ENCODE assay signal across 1 cellular context in the genomic region with DNA sequence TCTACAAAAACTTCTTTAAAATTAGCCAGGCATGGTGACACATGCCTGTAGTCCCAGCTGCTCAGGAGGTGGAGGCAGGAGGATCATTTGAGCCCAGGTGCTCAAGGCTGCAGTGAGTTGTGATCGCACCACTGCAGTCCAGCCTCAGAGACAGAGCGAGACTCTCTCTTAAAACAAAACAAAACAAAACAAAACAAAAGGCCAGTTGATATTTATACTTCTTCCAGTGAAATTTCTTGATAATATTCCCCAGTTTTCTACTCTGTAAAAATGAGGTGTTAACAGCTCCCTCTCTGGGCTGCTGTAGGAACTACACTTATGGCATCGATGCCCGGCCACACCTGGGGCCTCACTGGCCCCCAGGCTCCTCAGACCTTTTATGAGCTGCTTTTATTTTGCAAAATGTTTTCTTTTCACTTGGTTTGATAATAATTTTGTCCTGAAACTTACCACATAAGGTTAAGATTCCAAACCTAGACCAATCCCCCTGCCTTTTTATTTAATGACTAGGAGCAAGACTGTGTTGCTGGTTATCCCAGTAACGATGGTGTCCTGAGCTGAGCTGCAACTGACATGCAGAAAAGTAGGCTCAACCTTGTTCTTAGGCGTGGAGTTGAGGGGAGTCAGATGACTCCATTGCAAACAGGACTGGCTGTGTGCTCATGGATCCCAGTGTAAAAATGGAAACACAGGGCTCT.
TF ChIP-seq lines count a peak whose summit lies in the region.

No MANE protein-coding gene starts in this region.

TF ChIP-seq in K562, 482 proteins besides CTCF, POLR2A, EP300 and RAD21:
- TF ChIP-seq TCF7L2 (IDR thresholded peaks at IDR 0.05; ENCODE audit: low read depth, low read length) (no peak), HMG20B (CRISPR knock-in tag; IDR thresholded peaks at IDR 0.05) (no peak), IRF2 (CRISPR knock-in tag; IDR thresholded peaks at IDR 0.05) (no peak), TCF3 (CRISPR knock-in tag; IDR thresholded peaks at IDR 0.05) (no peak), ATF1 (CRISPR knock-in tag; IDR thresholded peaks at IDR 0.05) (no peak), ATF1 (tag; IDR thresholded peaks at IDR 0.05) (0 out of 2 replicates have a peak, but pooled peaks have one; percentile 9), HNRNPUL1 (IDR thresholded peaks at IDR 0.05; ENCODE audit: low read length) (no peak), POLR2H (tag; IDR thresholded peaks at IDR 0.05; ENCODE audit: low read depth) (no peak), ZNF124 (CRISPR knock-in tag; IDR thresholded peaks at IDR 0.05) (no peak), LCOR (CRISPR knock-in tag; IDR thresholded peaks at IDR 0.05) (no peak), XRCC5 (IDR thresholded peaks at IDR 0.05; ENCODE audit: low read depth, low read length) (no peak), C11orf30 (IDR thresholded peaks at IDR 0.05; ENCODE audit: low read depth) (no peak), SAP30 (IDR thresholded peaks at IDR 0.05; ENCODE audit: borderline replicate concordance, insufficient read depth, low read depth, low read length, poor library complexity, severe bottlenecking) (no peak), TEAD2 (tag; IDR thresholded peaks at IDR 0.05) (no peak), ZNF561 (CRISPR knock-in tag; conservative IDR thresholded peaks at IDR 0.05) (no peak), SMC3 (conservative IDR thresholded peaks at IDR 0.05; ENCODE audit: insufficient read depth, low read depth, low read length) (0 out of 2 replicates have a peak, but pooled peaks have one; percentile 37), SUPT5H (IDR thresholded peaks at IDR 0.05) (no peak), NR0B1 (IDR thresholded peaks at IDR 0.05; ENCODE audit: partially characterized antibody) (no peak), KLF16 (IDR thresholded peaks at IDR 0.05) (0 out of 2 replicates have a peak, but pooled peaks have one; percentile 35)
- TF ChIP-seq, protein P1, sequence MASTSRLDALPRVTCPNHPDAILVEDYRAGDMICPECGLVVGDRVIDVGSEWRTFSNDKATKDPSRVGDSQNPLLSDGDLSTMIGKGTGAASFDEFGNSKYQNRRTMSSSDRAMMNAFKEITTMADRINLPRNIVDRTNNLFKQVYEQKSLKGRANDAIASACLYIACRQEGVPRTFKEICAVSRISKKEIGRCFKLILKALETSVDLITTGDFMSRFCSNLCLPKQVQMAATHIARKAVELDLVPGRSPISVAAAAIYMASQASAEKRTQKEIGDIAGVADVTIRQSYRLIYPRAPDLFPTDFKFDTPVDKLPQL (IDR thresholded peaks at IDR 0.05; ENCODE audit: extremely low read depth, insufficient read length), result no peak
- TF ChIP-seq, protein P2, sequence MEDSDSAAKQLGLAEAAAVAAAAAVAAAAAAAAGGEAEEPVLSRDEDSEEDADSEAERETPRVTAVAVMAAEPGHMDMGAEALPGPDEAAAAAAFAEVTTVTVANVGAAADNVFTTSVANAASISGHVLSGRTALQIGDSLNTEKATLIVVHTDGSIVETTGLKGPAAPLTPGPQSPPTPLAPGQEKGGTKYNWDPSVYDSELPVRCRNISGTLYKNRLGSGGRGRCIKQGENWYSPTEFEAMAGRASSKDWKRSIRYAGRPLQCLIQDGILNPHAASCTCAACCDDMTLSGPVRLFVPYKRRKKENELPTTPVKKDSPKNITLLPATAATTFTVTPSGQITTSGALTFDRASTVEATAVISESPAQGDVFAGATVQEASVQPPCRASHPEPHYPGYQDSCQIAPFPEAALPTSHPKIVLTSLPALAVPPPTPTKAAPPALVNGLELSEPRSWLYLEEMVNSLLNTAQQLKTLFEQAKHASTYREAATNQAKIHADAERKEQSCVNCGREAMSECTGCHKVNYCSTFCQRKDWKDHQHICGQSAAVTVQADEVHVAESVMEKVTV (CRISPR knock-in tag; IDR thresholded peaks at IDR 0.05), result 0 out of 2 replicates have a peak, but pooled peaks have one; percentile 19
- TF ChIP-seq, protein P3, sequence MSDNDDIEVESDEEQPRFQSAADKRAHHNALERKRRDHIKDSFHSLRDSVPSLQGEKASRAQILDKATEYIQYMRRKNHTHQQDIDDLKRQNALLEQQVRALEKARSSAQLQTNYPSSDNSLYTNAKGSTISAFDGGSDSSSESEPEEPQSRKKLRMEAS (CRISPR knock-in tag; IDR thresholded peaks at IDR 0.05), result no peak
TF ChIP-seq in K562: peak in this region for 4.
